In genomic region chr17:10616502-10617119, GRCh38 we compare ENCODE assay signal across 8 cellular contexts. TPM values are rescaled to one million over a fixed set of nuclear protein-coding genes. Genes with fewer than 3 reads are reported as not detected.
DNase-seq lines count a peak whose midpoint lies in the region; ATAC-seq and TF ChIP-seq lines count a peak whose summit lies in the region.

No MANE protein-coding gene starts in this region.

- H3K27me3 Mint-ChIP-seq in MCF 10A (ENCODE audit: insufficient read depth, unreplicated experiment) = no peaks in the 10 kb centered on the region

- no peak overlapping the region for H3K4me3 Mint-ChIP-seq in MCF 10A (ENCODE audit: unreplicated experiment)

- H3K9me3 Mint-ChIP-seq in MCF 10A (ENCODE audit: unreplicated experiment) = no peaks in the 10 kb centered on the region

- CTCF ChIA-PET in MCF 10A (lab: Yijun Ruan, JAX) = interaction anchor here (0.5 to 14.5 kb wide), 79 partner anchors 8 to 1921 kb away, joined by 3 to 337 read pairs (median 3); no protein-coding TSS in a partner anchor

- H3K36me3 Mint-ChIP-seq in MCF 10A (ENCODE audit: insufficient read depth, unreplicated experiment) = no peaks in the 10 kb centered on the region

- H3K4me1 Mint-ChIP-seq in MCF 10A (ENCODE audit: insufficient read depth, unreplicated experiment) = peaks cover 23% of the 10 kb centered on the region

- intact Hi-C loops in MCF 10A (cut with micrococcal nuclease) = no loop called here

- DNase-seq in NCI-H128 (lab: John Stamatoyannopoulos, UW; ENCODE audit: unreplicated experiment) = peak; percentile 9
- peak; percentile 70 for DNase-seq in MCF 10A (ENCODE audit: unreplicated experiment)
- DNase-seq in iris pigment epithelial cell (ENCODE audit: low read depth) = peak; percentile 55
- peak; percentile 33 to 60 for DNase-seq in stimulated activated CD4-positive, alpha-beta T cell treated with anti-CD3 and anti-CD28 coated beads, Interleukin-1b, Interleukin-23, amount 100 ng/mL, for 1 hour (ENCODE audit: low read depth in 2 of 2)

- H3K27ac ChIP-seq in C4-2B (no peak overlapping the region), VCaP (no peak overlapping the region)

- H3K27ac Mint-ChIP-seq in MCF 10A (ENCODE audit: low read depth, unreplicated experiment) = no peak overlapping the region

- ATAC-seq in GM21381 (IDR thresholded peaks at IDR 0.05; ENCODE audit: unreplicated experiment) (peak; percentile 56), HG02840 (IDR thresholded peaks at IDR 0.05; ENCODE audit: low FRiP score, unreplicated experiment) (no peak)

- BruUV-seq in MCF 10A (replicated peaks; lab: Mats Ljungman, UMichigan) = no TSS peak

- POLR2A ChIA-PET in MCF 10A (lab: Yijun Ruan, JAX) = no interaction called here

- peak; percentile 99 for TF ChIP-seq CTCF in C4-2B (conservative IDR thresholded peaks at IDR 0.05)
- peak; percentile 96 for TF ChIP-seq CTCF in VCaP (conservative IDR thresholded peaks at IDR 0.05)
- peak; percentile 93 for TF ChIP-seq CTCF in MCF 10A (IDR thresholded peaks at IDR 0.05; ENCODE audit: unreplicated experiment)

RNA-seq across cellular contexts. Expression of gene MYH3, which starts 40.5 kb away (rescaled TPM):
- 1.4 and 2.1 TPM in 2 replicates for total RNA-seq in MCF 10A (2022)

Comparison
In these comparisons a context has a peak if more than half of its experiments do, and no peak if none do; other contexts are left out.
1. DNase-seq: peak in every context shown above with its lines; median percentile 70 in MCF 10A; 55 in iris pigment epithelial cell; 46 in stimulated activated CD4-positive, alpha-beta T cell treated with anti-CD3 and anti-CD28 coated beads, Interleukin-1b, Interleukin-23, amount 100 ng/mL, for 1 hour; 9 in NCI-H128.